In the genomic region with DNA sequence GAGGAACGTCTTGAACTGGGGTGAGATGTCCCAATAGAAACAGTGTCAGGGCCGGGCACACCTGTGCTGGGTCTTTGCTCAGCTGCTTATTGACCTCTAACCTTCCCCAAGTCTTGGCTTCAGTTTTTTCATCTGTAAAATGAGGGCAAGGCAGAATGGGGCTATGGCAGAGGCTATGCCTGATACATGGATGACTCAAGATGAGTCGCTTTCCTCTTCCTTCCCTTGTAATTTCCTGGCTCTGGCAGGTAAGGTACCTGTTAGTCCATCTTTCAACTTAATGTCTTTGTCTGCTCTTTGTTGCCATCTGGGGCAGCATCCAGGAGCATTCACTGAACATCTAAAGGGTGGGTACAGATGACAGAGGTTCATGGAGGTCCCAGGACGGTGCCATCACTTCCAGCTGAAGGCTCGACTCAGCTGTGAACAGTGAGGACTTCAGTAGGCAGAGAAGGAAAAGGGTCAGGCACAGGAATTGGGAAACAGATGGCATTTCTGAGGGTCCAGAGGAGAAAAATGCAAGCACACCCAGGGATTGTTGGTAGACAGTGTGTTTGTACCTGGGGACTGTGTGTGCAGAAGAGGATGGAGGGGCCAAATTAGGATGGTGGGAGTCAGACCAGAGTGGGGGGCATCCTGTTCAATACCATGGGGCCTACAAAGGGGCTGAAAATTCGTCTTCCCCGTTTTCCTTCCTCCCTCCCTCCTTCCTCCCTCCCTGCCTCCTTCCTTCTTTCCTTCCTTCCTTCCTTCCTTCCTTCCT, we compare ENCODE assay signal across 32 cellular contexts.
"Had no signal": no experiment of that assay in that cellular context is flagged by ENCODE, and none has a peak within 500 bp of the region (broad histone marks: within the 10 kb centered on the region; RNA-seq: fewer than 3 reads in every experiment).

No MANE protein-coding gene starts in this region.

- FAIRE-seq: urothelium cell line had no signal

- H3K4me3 ChIP-seq: cardiac muscle cell, coronary artery, dorsolateral prefrontal cortex, heart left ventricle, left lung, ovary, prostate gland, skin epidermis, thoracic aorta had no signal

- H3K27ac ChIP-seq: cardiac muscle cell, coronary artery, dorsolateral prefrontal cortex, heart left ventricle, left lung, ovary, prostate gland, skin epidermis, thoracic aorta, WERI-Rb-1 had no signal

- ATAC-seq: activated CD8-positive, alpha-beta T cell treated with anti-CD3 and anti-CD28 coated beads for 36 hours; activated T-cell treated with anti-CD3 and anti-CD28 coated beads, Interleukin-2, amount 50 U/mL, for 4 hours; effector memory CD8-positive, alpha-beta T cell; esophagus mucosa; heart left ventricle; left lung; sciatic nerve; T-helper 17 cell had no signal

- H3K36me3 ChIP-seq: cardiac muscle cell, heart left ventricle, left lung, ovary, prostate gland, thoracic aorta, WERI-Rb-1 had no signal

- H3K9me3 ChIP-seq: heart left ventricle, left lung, ovary, prostate gland, thoracic aorta had no signal

- H3K4me1 ChIP-seq: heart left ventricle, left lung, prostate gland had no signal

- DNase-seq: activated CD4-positive, alpha-beta T cell treated with anti-CD3 and anti-CD28 coated beads, Interleukin-2, amount 10 ng/mL, durations not matched to agents 7 days and 5 days; activated CD4-positive, CD25-positive, alpha-beta regulatory T cell treated with anti-CD3 and anti-CD28 coated beads, Interleukin-2, amount 50 U/mL, for 72 hours; activated CD8-positive, alpha-beta T cell treated with anti-CD3 and anti-CD28 coated beads for 36 hours; activated T-cell treated with anti-CD3 and anti-CD28 coated beads, Interleukin-2, amount 50 U/mL, for 4 hours; anterior cingulate cortex; cerebellar nuclear complex; dorsolateral prefrontal cortex; effector memory CD8-positive, alpha-beta T cell; foreskin fibroblast; heart left ventricle; hypothalamus; immature natural killer cell; left lung; naive B cell; nephron progenitor cell; ovary; retina; stimulated activated CD4-positive, alpha-beta T cell treated with anti-CD3 and anti-CD28 coated beads, Interleukin-12 subunit alpha, Interleukin-12 subunit beta, amount 100 ng/mL, for 4 hours; stimulated activated CD4-positive, alpha-beta T cell treated with anti-CD3 and anti-CD28 coated beads, Interleukin-4, amount 100 ng/mL, for 1 hour; SW 1271; T-helper 17 cell; T1000; trophoblast cell; WERI-Rb-1 had no signal

- H3K27me3 ChIP-seq: cardiac muscle cell, ovary had no signal
